In the genomic region with DNA sequence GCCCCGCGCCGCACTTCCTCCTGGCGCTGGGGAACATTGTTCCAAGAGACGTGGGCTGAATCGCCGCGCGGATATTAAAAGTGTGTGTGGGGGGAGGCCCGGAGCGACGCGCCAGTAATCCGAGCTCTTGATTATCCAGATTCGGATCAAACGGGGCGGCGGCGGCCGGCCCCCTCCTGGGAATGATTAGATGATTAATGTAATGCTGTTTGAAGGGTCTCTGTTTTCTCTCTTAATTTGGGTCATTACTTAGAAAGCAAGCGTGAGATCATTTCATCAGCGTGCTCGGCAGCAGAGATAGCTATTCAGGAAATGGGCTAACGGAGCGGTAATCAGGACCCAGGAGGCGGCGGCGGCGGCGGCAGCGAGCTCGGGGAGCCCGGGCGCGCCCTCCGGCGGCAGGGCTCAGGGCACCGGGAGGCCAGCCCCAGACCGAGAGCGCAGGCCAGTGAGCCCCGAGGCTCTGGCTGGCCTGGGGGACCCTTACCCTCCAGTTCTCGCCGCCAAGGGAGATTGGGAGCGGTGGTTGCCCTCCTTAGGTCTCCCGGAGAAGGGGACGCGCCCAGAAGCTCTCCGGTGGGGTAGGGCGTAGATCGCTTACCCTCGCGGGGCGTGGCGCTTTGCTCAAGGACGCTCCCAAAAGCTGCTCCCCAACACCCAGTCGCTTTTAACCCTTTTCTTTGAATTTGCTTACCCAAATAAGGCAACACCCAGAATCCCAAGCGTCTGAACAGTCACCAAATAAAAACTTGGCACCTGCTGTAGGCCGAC, we compare ENCODE assay signal across 16 cellular contexts. TPM values are rescaled to one million over a fixed set of nuclear protein-coding genes. Genes with fewer than 3 reads are reported as not detected.
DNase-seq lines count a peak whose midpoint lies in the region; ATAC-seq and TF ChIP-seq lines count a peak whose summit lies in the region.
"Had no signal": no experiment of that assay in that cellular context is flagged by ENCODE, and none has a peak within 500 bp of the region (broad histone marks: within the 10 kb centered on the region; RNA-seq: fewer than 3 reads in every experiment).

No MANE protein-coding gene starts in this region.

- H4K8ac ChIP-seq in mesendoderm (ENCODE audit: low read depth, low read length), result no peak overlapping the region

- H3K4me1 ChIP-seq in left ventricle myocardium inferior (peaks cover 59% of the 10 kb centered on the region), right atrium auricular region (peaks cover 0 to 60% of the 10 kb centered on the region in 2 donors), mesendoderm (ENCODE audit: control insufficient read depth, low read depth, low read length) (peaks cover 7% of the 10 kb centered on the region), upper lobe of right lung (peaks cover 5% of the 10 kb centered on the region)

- no peak overlapping the region for H3K9ac ChIP-seq in mesendoderm (ENCODE audit: low read length)

- peak overlapping the region; percentile 38 for H3K56ac ChIP-seq in mesendoderm (ENCODE audit: low read length)

- no peak overlapping the region for H2BK120ac ChIP-seq in mesendoderm (ENCODE audit: low read depth, low read length)

- H3K9me3 ChIP-seq in left ventricle myocardium inferior (replicated peaks), result no peaks in the 10 kb centered on the region
- no peaks in the 10 kb centered on the region for H3K9me3 ChIP-seq in right atrium auricular region
- H3K9me3 ChIP-seq in upper lobe of right lung, result no peaks in the 10 kb centered on the region

- H3K23ac ChIP-seq in mesendoderm (ENCODE audit: low read length), result no peak overlapping the region

- H3K36me3 Mint-ChIP-seq in activated naive CD8-positive, alpha-beta T cell treated with anti-CD3 and anti-CD28 coated beads, Interleukin-2, amount 50 U/mL, for 24 hours (ENCODE audit: low read depth), result no peaks in the 10 kb centered on the region

- no peaks in the 10 kb centered on the region for H3K79me2 ChIP-seq in mesendoderm (ENCODE audit: control insufficient read depth, insufficient read depth, low read length)

- H3K36me3 ChIP-seq in left ventricle myocardium inferior (no peaks in the 10 kb centered on the region), right atrium auricular region (no peaks in the 10 kb centered on the region), mesendoderm (ENCODE audit: control insufficient read depth, insufficient read depth, low read length) (no peaks in the 10 kb centered on the region), upper lobe of right lung (no peaks in the 10 kb centered on the region)

- TF ChIP-seq CTCF in left ventricle myocardium inferior (IDR thresholded peaks at IDR 0.05; ENCODE audit: borderline replicate concordance) (peak; percentile 27), right atrium auricular region (IDR thresholded peaks at IDR 0.05) (no peak), upper lobe of right lung (IDR thresholded peaks at IDR 0.05) (no peak)

- H3K4me1 Mint-ChIP-seq in activated naive CD8-positive, alpha-beta T cell treated with anti-CD3 and anti-CD28 coated beads, Interleukin-2, amount 50 U/mL, for 24 hours, result peaks cover 7% of the 10 kb centered on the region

- no peak for DNase-seq in left ventricle myocardium inferior
- DNase-seq in right atrium auricular region (ENCODE audit: low spot score), result no peak
- peak; percentile 72 for DNase-seq in ecto neural progenitor cell (ENCODE audit: low spot score)
- DNase-seq in mesendoderm, result peak; percentile 74
- DNase-seq in upper lobe of right lung, result no peak
- no peak for DNase-seq in posterior cingulate gyrus
- DNase-seq in activated naive CD8-positive, alpha-beta T cell treated with anti-CD3 and anti-CD28 coated beads, Interleukin-2, amount 50 U/mL, for 24 hours, result no peak
- DNase-seq: activated CD4-positive, CD25-positive, alpha-beta regulatory T cell treated with anti-CD3 and anti-CD28 coated beads, Interleukin-2, amount 50 U/mL, for 72 hours; activated naive CD4-positive, alpha-beta T cell treated with Interleukin-2 at 50 U/mL for 16 hours; GOT3; NCI-H345; SHP77 treated with DMSO at 0.1 percent for 48 hours had no signal

- intact Hi-C loops in left ventricle myocardium inferior (cut with micrococcal nuclease), result no loop called here
- intact Hi-C loops in upper lobe of right lung (cut with DNase I), result no loop called here
- intact Hi-C loops in posterior cingulate gyrus (cut with DNase I), result no loop called here

- no peaks in the 10 kb centered on the region for H3K9me3 Mint-ChIP-seq in activated naive CD8-positive, alpha-beta T cell treated with anti-CD3 and anti-CD28 coated beads, Interleukin-2, amount 50 U/mL, for 24 hours
- H3K9me3 Mint-ChIP-seq: dendritic cell treated with granulocyte-macrophage colony-stimulating factor and Interleukin-4, amounts not matched to agents 40 ng/mL and 50 ng/mL, for 4 days had no signal

- no peak overlapping the region for H3K27ac Mint-ChIP-seq in activated naive CD8-positive, alpha-beta T cell treated with anti-CD3 and anti-CD28 coated beads, Interleukin-2, amount 50 U/mL, for 24 hours
- H3K27ac Mint-ChIP-seq: dendritic cell treated with granulocyte-macrophage colony-stimulating factor and Interleukin-4, amounts not matched to agents 40 ng/mL and 50 ng/mL, for 4 days had no signal

- H3K79me1 ChIP-seq in mesendoderm (ENCODE audit: low read length), result no peaks in the 10 kb centered on the region

- H3K4me2 ChIP-seq in mesendoderm (ENCODE audit: low read length), result peak overlapping the region; percentile 47

- peak overlapping the region; percentile 47 for H3K4me3 ChIP-seq in left ventricle myocardium inferior
- peak overlapping the region in 1 of 2 donors; percentile 21 for H3K4me3 ChIP-seq in right atrium auricular region
- no peak overlapping the region for H3K4me3 ChIP-seq in mesendoderm (ENCODE audit: low read length)
- no peak overlapping the region for H3K4me3 ChIP-seq in upper lobe of right lung

- no peak overlapping the region for H3K4ac ChIP-seq in mesendoderm (ENCODE audit: low read depth, low read length)

- no peak overlapping the region for H2BK15ac ChIP-seq in mesendoderm (replicated peaks; ENCODE audit: low read depth)

- no CpG with 5 or more reads among the region's 58 CpGs for WGBS in mesendoderm (ENCODE audit: extremely low coverage, insufficient coverage, low lambda C conversion rate)

- H4K5ac ChIP-seq in mesendoderm (ENCODE audit: low read length), result no peak overlapping the region

- no peak overlapping the region for H3K18ac ChIP-seq in mesendoderm (ENCODE audit: low read length)

- H3K27ac ChIP-seq in left ventricle myocardium inferior (replicated peaks), result no peak overlapping the region
- no peak overlapping the region for H3K27ac ChIP-seq in right atrium auricular region
- no peak overlapping the region for H3K27ac ChIP-seq in mesendoderm (ENCODE audit: low read depth, low read length)
- no peak overlapping the region for H3K27ac ChIP-seq in upper lobe of right lung

- peaks cover 79% of the 10 kb centered on the region for H3K27me3 Mint-ChIP-seq in activated naive CD8-positive, alpha-beta T cell treated with anti-CD3 and anti-CD28 coated beads, Interleukin-2, amount 50 U/mL, for 24 hours

- ATAC-seq in upper lobe of right lung, result peak; percentile 37
- ATAC-seq in HG02798 (IDR thresholded peaks at IDR 0.05; ENCODE audit: poor library complexity, unreplicated experiment), result no peak
- no peak for ATAC-seq in activated naive CD8-positive, alpha-beta T cell treated with anti-CD3 and anti-CD28 coated beads, Interleukin-2, amount 50 U/mL, for 24 hours

- H2AK5ac ChIP-seq in mesendoderm (ENCODE audit: low read length), result no peak overlapping the region

- H3K27me3 ChIP-seq in left ventricle myocardium inferior (ENCODE audit: low read depth), result peaks cover 100% of the 10 kb centered on the region
- H3K27me3 ChIP-seq in right atrium auricular region, result peaks cover 50 to 60% of the 10 kb centered on the region in 2 donors
- H3K27me3 ChIP-seq in mesendoderm (ENCODE audit: insufficient read depth, low read length, poor library complexity), result peaks cover 90% of the 10 kb centered on the region
- H3K27me3 ChIP-seq in upper lobe of right lung, result peaks cover 78% of the 10 kb centered on the region

- H2BK5ac ChIP-seq in mesendoderm (ENCODE audit: low read length), result no peak overlapping the region

- no peak overlapping the region for H3K4me3 Mint-ChIP-seq in activated naive CD8-positive, alpha-beta T cell treated with anti-CD3 and anti-CD28 coated beads, Interleukin-2, amount 50 U/mL, for 24 hours
- H3K4me3 Mint-ChIP-seq: dendritic cell treated with granulocyte-macrophage colony-stimulating factor and Interleukin-4, amounts not matched to agents 40 ng/mL and 50 ng/mL, for 4 days had no signal

RNA-seq across cellular contexts. Expression of a gene that starts 4.5 kb away (rescaled TPM):
- total RNA-seq in left ventricle myocardium inferior (not detected), right atrium auricular region (not detected), upper lobe of right lung (not detected)
- polyA plus RNA-seq in mesendoderm (2013, experiment 1 of 2), result not detected
- polyA plus RNA-seq in mesendoderm (2013, experiment 2 of 2), result not detected
- total RNA-seq: myocyte had no signal
- polyA plus RNA-seq: BJ had no signal

Comparison
In these comparisons a context has a peak if more than half of its experiments do, and no peak if none do; other contexts are left out.
1. DNase-seq: peak in ecto neural progenitor cell (single experiment) and mesendoderm (single experiment); none in left ventricle myocardium inferior (single experiment), right atrium auricular region (single experiment), upper lobe of right lung (single experiment), posterior cingulate gyrus (0 of 10) and activated naive CD8-positive, alpha-beta T cell treated with anti-CD3 and anti-CD28 coated beads, Interleukin-2, amount 50 U/mL, for 24 hours (single experiment).